ENCODE assay signal across 8 cellular contexts in genomic region chr12:93245543-93245942, GRCh38.
DNase-seq lines count a peak whose midpoint lies in the region; ATAC-seq and TF ChIP-seq lines count a peak whose summit lies in the region.

No MANE protein-coding gene starts in this region.

- H3K36me3 ChIP-seq in mesendoderm (ENCODE audit: control insufficient read depth, insufficient read depth, low read length) (no peaks in the 10 kb centered on the region), esophagus squamous epithelium (no peaks in the 10 kb centered on the region), aorta (ENCODE audit: control insufficient read depth in 1 of 2, insufficient read depth in 2 of 2, low read length in 1 of 2) (no peaks in the 10 kb centered on the region)

- intact Hi-C loops in cardiac septum (cut with DNase I) = loop anchor here (5.0 kb wide), 1 partner anchor 52 kb away; no protein-coding TSS in a partner anchor
- intact Hi-C loops in esophagus squamous epithelium (cut with DNase I) = no loop called here
- intact Hi-C loops in aorta (cut with DNase I) = no loop called here

- H3K27me3 ChIP-seq in mesendoderm (ENCODE audit: insufficient read depth, low read length, poor library complexity) = no peaks in the 10 kb centered on the region
- no peaks in the 10 kb centered on the region for H3K27me3 ChIP-seq in esophagus squamous epithelium
- no peaks in the 10 kb centered on the region for H3K27me3 ChIP-seq in aorta (ENCODE audit: control insufficient read depth in 1 of 2, insufficient read depth in 2 of 2, low read length in 1 of 2)

- H3K4me3 ChIP-seq in mesendoderm (ENCODE audit: low read length) (no peak overlapping the region), esophagus squamous epithelium (no peak overlapping the region), aorta (ENCODE audit: low read length in 2 of 2) (no peak overlapping the region)

- no peaks in the 10 kb centered on the region for H3K4me1 ChIP-seq in mesendoderm (ENCODE audit: control insufficient read depth, low read depth, low read length)
- H3K4me1 ChIP-seq in esophagus squamous epithelium = peaks cover 11 to 37% (median 17%) of the 10 kb centered on the region in 3 donors
- no peaks in the 10 kb centered on the region for H3K4me1 ChIP-seq in aorta (ENCODE audit: control insufficient read depth in 1 of 2, insufficient read depth in 2 of 2, low read length in 2 of 2)

- H4K5ac ChIP-seq in mesendoderm (ENCODE audit: low read length) = no peak overlapping the region

- no CpG with 5 or more reads among the region's 5 CpGs for WGBS in mesendoderm (ENCODE audit: extremely low coverage, insufficient coverage, low lambda C conversion rate)
- WGBS in esophagus squamous epithelium, 2 donors = 78 to 81% methylated on average over 5 of the region's 5 CpGs
- WGBS in aorta, 2 donors = 95 to 96% methylated on average over 5 of the region's 5 CpGs

- H2BK15ac ChIP-seq in mesendoderm (replicated peaks; ENCODE audit: low read depth) = no peak overlapping the region

- no peak overlapping the region for H2AK5ac ChIP-seq in mesendoderm (ENCODE audit: low read length)

- TF ChIP-seq CTCF in esophagus squamous epithelium (IDR thresholded peaks at IDR 0.05) = no peak

- no peaks in the 10 kb centered on the region for H3K79me1 ChIP-seq in mesendoderm (ENCODE audit: low read length)

- no peaks in the 10 kb centered on the region for H3K79me2 ChIP-seq in mesendoderm (ENCODE audit: control insufficient read depth, insufficient read depth, low read length)

- H3K9me3 ChIP-seq in esophagus squamous epithelium (no peaks in the 10 kb centered on the region), aorta (ENCODE audit: control insufficient read depth, low read length) (no peaks in the 10 kb centered on the region)

- no peak overlapping the region for H2BK5ac ChIP-seq in mesendoderm (ENCODE audit: low read length)

- no peak overlapping the region for H3K18ac ChIP-seq in mesendoderm (ENCODE audit: low read length)

- no peak overlapping the region for H3K27ac ChIP-seq in mesendoderm (ENCODE audit: low read depth, low read length)
- no peak overlapping the region for H3K27ac ChIP-seq in esophagus squamous epithelium
- no peak overlapping the region for H3K27ac ChIP-seq in aorta (ENCODE audit: low read depth in 1 of 2, low read length in 2 of 2)

- no peak overlapping the region for H3K4ac ChIP-seq in mesendoderm (ENCODE audit: low read depth, low read length)

- TF ChIP-seq POLR2A in esophagus squamous epithelium (IDR thresholded peaks at IDR 0.05) = no peak

- ATAC-seq in GM18519 (IDR thresholded peaks at IDR 0.05; ENCODE audit: low FRiP score, unreplicated experiment) (peak; percentile 58), GM21529 (IDR thresholded peaks at IDR 0.05; ENCODE audit: unreplicated experiment) (peak; percentile 73), HG03558 (IDR thresholded peaks at IDR 0.05; ENCODE audit: extremely low read depth, unreplicated experiment) (peak; percentile 67), aorta (ENCODE audit: low FRiP score) (no peak)

- H4K8ac ChIP-seq in mesendoderm (ENCODE audit: low read depth, low read length) = no peak overlapping the region

- DNase-seq in mesendoderm = peak; percentile 11
- no peak for DNase-seq in cardiac septum (ENCODE audit: low spot score)
- DNase-seq in CD1c-positive myeloid dendritic cell (ENCODE audit: extremely low spot score) = no peak
- no peak for DNase-seq in esophagus squamous epithelium (lab: John Stamatoyannopoulos, UW)
- no peak for DNase-seq in aorta

- no peak overlapping the region for H3K23ac ChIP-seq in mesendoderm (ENCODE audit: low read length)

- H2BK120ac ChIP-seq in mesendoderm (ENCODE audit: low read depth, low read length) = no peak overlapping the region

- H3K56ac ChIP-seq in mesendoderm (ENCODE audit: low read length) = no peak overlapping the region

- H3K9ac ChIP-seq in mesendoderm (ENCODE audit: low read length) = no peak overlapping the region

- no peak overlapping the region for H3K4me2 ChIP-seq in mesendoderm (ENCODE audit: low read length)
